ENCODE assay signal across 20 cellular contexts in the genomic region with DNA sequence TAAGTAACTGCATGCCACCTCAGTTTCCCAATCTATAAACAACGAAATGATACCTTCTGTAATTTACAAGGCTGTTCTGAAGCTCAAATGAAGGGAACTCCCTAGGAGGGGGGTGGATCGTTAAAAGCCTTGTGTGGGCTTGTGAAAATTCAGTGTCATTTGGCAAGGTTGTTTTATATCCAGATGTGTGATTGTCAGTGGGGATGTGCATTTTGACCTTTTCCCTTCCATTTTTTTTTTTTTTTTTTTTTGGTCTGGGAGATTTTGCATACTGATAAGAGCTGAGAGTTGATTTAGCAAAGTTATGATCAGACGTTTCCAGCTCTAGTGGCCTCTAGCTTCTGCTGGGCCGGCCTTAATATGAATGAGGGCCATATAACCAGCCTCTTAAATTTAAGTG.
"Had no signal": no experiment of that assay in that cellular context is flagged by ENCODE, and none has a peak within 500 bp of the region (broad histone marks: within the 10 kb centered on the region; RNA-seq: fewer than 3 reads in every experiment).

No MANE protein-coding gene starts in this region.

- H3K27ac Mint-ChIP-seq: effector memory CD8-positive, alpha-beta T cell; naive thymus-derived CD8-positive, alpha-beta T cell; stimulated activated effector memory CD8-positive, alpha-beta T cell treated with anti-CD3 and anti-CD28 coated beads, Interleukin-12 subunit alpha, Interleukin-12 subunit beta, amount 100 ng/mL, for 72 hours had no signal

- H3K4me1 Mint-ChIP-seq: stimulated activated effector memory CD8-positive, alpha-beta T cell treated with anti-CD3 and anti-CD28 coated beads, Interleukin-12 subunit alpha, Interleukin-12 subunit beta, amount 100 ng/mL, for 72 hours had no signal

- H3K9me3 Mint-ChIP-seq: effector memory CD8-positive, alpha-beta T cell; naive thymus-derived CD8-positive, alpha-beta T cell; stimulated activated effector memory CD8-positive, alpha-beta T cell treated with anti-CD3 and anti-CD28 coated beads, Interleukin-12 subunit alpha, Interleukin-12 subunit beta, amount 100 ng/mL, for 72 hours had no signal

- H3K36me3 Mint-ChIP-seq: naive thymus-derived CD8-positive, alpha-beta T cell; stimulated activated effector memory CD8-positive, alpha-beta T cell treated with anti-CD3 and anti-CD28 coated beads, Interleukin-12 subunit alpha, Interleukin-12 subunit beta, amount 100 ng/mL, for 72 hours had no signal

- H3K4me3 Mint-ChIP-seq: effector memory CD8-positive, alpha-beta T cell; naive thymus-derived CD8-positive, alpha-beta T cell; stimulated activated effector memory CD8-positive, alpha-beta T cell treated with anti-CD3 and anti-CD28 coated beads, Interleukin-12 subunit alpha, Interleukin-12 subunit beta, amount 100 ng/mL, for 72 hours had no signal

- DNase-seq: effector memory CD8-positive, alpha-beta T cell; head of caudate nucleus; left ventricle myocardium superior; lower lobe of right lung; naive thymus-derived CD8-positive, alpha-beta T cell; occipital lobe; ovary; posterior cingulate gyrus; psoas muscle; right cardiac atrium; sigmoid colon; stimulated activated CD4-positive, alpha-beta T cell treated with anti-CD3 and anti-CD28 coated beads, Interleukin-2, amount 100 ng/mL, for 24 hours; stimulated activated CD4-positive, alpha-beta T cell treated with anti-CD3 and anti-CD28 coated beads, Interleukin-4, amount 100 ng/mL, for 24 hours; stimulated activated naive CD4-positive, alpha-beta T cell treated with Interleukin-2 at 50 U/mL for 16 hours; stomach; thyroid gland; trophoblast cell had no signal

- FAIRE-seq: endometrium, keratinocyte had no signal
